Comparison of ENCODE assay signal across 1 cellular context in the genomic region with DNA sequence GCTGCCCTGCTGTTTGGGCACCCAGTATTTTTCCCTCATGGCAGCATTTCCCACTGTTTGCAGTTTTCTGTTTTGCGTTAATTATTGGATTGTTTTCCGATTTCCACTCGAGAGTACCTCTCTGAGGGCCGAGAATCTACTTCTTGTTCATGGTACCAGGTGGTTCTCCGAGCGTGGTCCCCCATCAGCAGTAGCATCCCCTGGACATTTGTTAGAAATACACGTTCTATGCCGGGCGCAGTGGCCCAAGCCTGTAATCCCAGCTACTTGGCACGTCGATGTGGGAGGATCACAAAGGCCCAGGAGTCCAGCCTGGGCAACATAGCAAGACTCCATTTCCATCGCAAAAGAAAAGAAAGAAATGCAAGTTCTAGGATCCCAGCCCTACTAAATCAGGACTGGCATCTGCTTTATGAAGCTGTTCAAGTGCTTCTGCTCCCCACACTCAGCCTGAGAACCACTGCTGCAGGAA.
TF ChIP-seq lines count a peak whose summit lies in the region.

No MANE protein-coding gene starts in this region.

TF ChIP-seq in HepG2, 621 proteins besides CTCF, POLR2A, EP300 and RAD21:
- TF ChIP-seq ZNF747 (CRISPR knock-in tag; IDR thresholded peaks at IDR 0.05; ENCODE audit: borderline replicate concordance) (no peak), ZNF816 (CRISPR knock-in tag; IDR thresholded peaks at IDR 0.05; ENCODE audit: borderline replicate concordance) (0 out of 2 replicates have a peak, but pooled peaks have one; percentile 76), ZFP82 (CRISPR knock-in tag; IDR thresholded peaks at IDR 0.05; ENCODE audit: borderline replicate concordance) (peak; percentile 52; the same call in 1 of the 2 replicates), ZNF484 (CRISPR knock-in tag; IDR thresholded peaks at IDR 0.05; ENCODE audit: borderline replicate concordance, low read depth) (no peak), ZBTB21 (CRISPR knock-in tag; IDR thresholded peaks at IDR 0.05) (no peak), IKZF1 (IDR thresholded peaks at IDR 0.05) (no peak), SNAI1 (CRISPR knock-in tag; IDR thresholded peaks at IDR 0.05; ENCODE audit: borderline replicate concordance) (peak; percentile 79; the same call in 1 of the 2 replicates), BORCS8-MEF2B (CRISPR knock-in tag; IDR thresholded peaks at IDR 0.05) (no peak), ZNF709 (CRISPR knock-in tag; IDR thresholded peaks at IDR 0.05) (0 out of 2 replicates have a peak, but pooled peaks have one; percentile 5), ZMYM3 (CRISPR knock-in tag; IDR thresholded peaks at IDR 0.05) (0 out of 2 replicates have a peak, but pooled peaks have one; percentile 41), POLR2AphosphoS2 (IDR thresholded peaks at IDR 0.05; ENCODE audit: low read depth, low read length) (no peak), ZNF460 (CRISPR knock-in tag; IDR thresholded peaks at IDR 0.05; ENCODE audit: borderline replicate concordance) (no peak), KDM5A (IDR thresholded peaks at IDR 0.05; ENCODE audit: borderline replicate concordance, low read length) (no peak), ZNF121 (CRISPR knock-in tag; IDR thresholded peaks at IDR 0.05) (peak; percentile 98), ZFAT (CRISPR knock-in tag; conservative IDR thresholded peaks at IDR 0.05) (no peak), ZSCAN30 (CRISPR knock-in tag; IDR thresholded peaks at IDR 0.05) (no peak), MIXL1 (CRISPR knock-in tag; IDR thresholded peaks at IDR 0.05) (no peak), SP4 (CRISPR knock-in tag; IDR thresholded peaks at IDR 0.05) (0 out of 2 replicates have a peak, but pooled peaks have one; percentile 10), TCF12 (IDR thresholded peaks at IDR 0.05) (no peak), TCF12 (CRISPR knock-in tag; IDR thresholded peaks at IDR 0.05) (no peak), RCOR2 (CRISPR knock-in tag; IDR thresholded peaks at IDR 0.05) (0 out of 2 replicates have a peak, but pooled peaks have one; percentile 18), ZNF605 (CRISPR knock-in tag; IDR thresholded peaks at IDR 0.05) (0 out of 2 replicates have a peak, but pooled peaks have one; percentile 37)
- TF ChIP-seq, protein P1, sequence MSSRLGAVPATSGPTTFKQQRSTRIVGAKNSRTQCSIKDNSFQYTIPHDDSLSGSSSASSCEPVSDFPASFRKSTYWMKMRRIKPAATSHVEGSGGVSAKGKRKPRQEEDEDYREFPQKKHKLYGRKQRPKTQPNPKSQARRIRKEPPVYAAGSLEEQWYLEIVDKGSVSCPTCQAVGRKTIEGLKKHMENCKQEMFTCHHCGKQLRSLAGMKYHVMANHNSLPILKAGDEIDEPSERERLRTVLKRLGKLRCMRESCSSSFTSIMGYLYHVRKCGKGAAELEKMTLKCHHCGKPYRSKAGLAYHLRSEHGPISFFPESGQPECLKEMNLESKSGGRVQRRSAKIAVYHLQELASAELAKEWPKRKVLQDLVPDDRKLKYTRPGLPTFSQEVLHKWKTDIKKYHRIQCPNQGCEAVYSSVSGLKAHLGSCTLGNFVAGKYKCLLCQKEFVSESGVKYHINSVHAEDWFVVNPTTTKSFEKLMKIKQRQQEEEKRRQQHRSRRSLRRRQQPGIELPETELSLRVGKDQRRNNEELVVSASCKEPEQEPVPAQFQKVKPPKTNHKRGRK (CRISPR knock-in tag; IDR thresholded peaks at IDR 0.05): no peak
- TF ChIP-seq, protein P2, sequence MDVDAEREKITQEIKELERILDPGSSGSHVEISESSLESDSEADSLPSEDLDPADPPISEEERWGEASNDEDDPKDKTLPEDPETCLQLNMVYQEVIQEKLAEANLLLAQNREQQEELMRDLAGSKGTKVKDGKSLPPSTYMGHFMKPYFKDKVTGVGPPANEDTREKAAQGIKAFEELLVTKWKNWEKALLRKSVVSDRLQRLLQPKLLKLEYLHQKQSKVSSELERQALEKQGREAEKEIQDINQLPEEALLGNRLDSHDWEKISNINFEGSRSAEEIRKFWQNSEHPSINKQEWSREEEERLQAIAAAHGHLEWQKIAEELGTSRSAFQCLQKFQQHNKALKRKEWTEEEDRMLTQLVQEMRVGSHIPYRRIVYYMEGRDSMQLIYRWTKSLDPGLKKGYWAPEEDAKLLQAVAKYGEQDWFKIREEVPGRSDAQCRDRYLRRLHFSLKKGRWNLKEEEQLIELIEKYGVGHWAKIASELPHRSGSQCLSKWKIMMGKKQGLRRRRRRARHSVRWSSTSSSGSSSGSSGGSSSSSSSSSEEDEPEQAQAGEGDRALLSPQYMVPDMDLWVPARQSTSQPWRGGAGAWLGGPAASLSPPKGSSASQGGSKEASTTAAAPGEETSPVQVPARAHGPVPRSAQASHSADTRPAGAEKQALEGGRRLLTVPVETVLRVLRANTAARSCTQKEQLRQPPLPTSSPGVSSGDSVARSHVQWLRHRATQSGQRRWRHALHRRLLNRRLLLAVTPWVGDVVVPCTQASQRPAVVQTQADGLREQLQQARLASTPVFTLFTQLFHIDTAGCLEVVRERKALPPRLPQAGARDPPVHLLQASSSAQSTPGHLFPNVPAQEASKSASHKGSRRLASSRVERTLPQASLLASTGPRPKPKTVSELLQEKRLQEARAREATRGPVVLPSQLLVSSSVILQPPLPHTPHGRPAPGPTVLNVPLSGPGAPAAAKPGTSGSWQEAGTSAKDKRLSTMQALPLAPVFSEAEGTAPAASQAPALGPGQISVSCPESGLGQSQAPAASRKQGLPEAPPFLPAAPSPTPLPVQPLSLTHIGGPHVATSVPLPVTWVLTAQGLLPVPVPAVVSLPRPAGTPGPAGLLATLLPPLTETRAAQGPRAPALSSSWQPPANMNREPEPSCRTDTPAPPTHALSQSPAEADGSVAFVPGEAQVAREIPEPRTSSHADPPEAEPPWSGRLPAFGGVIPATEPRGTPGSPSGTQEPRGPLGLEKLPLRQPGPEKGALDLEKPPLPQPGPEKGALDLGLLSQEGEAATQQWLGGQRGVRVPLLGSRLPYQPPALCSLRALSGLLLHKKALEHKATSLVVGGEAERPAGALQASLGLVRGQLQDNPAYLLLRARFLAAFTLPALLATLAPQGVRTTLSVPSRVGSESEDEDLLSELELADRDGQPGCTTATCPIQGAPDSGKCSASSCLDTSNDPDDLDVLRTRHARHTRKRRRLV (CRISPR knock-in tag; IDR thresholded peaks at IDR 0.05): 0 out of 2 replicates have a peak, but pooled peaks have one; percentile 45
- TF ChIP-seq, protein P3, sequence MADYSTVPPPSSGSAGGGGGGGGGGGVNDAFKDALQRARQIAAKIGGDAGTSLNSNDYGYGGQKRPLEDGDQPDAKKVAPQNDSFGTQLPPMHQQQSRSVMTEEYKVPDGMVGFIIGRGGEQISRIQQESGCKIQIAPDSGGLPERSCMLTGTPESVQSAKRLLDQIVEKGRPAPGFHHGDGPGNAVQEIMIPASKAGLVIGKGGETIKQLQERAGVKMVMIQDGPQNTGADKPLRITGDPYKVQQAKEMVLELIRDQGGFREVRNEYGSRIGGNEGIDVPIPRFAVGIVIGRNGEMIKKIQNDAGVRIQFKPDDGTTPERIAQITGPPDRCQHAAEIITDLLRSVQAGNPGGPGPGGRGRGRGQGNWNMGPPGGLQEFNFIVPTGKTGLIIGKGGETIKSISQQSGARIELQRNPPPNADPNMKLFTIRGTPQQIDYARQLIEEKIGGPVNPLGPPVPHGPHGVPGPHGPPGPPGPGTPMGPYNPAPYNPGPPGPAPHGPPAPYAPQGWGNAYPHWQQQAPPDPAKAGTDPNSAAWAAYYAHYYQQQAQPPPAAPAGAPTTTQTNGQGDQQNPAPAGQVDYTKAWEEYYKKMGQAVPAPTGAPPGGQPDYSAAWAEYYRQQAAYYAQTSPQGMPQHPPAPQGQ (CRISPR knock-in tag; IDR thresholded peaks at IDR 0.05; ENCODE audit: borderline replicate concordance): 0 out of 2 replicates have a peak, but pooled peaks have one; percentile 49
